Comparison of ENCODE assay signal across 8 cellular contexts in genomic region chr17:78779271-78779600, GRCh38. TPM values are rescaled to one million over a fixed set of nuclear protein-coding genes. Genes with fewer than 3 reads are reported as not detected.
A peak's percentile ranks its signal among the peaks of the same experiment; 100 is the strongest.
DNase-seq lines count a peak whose midpoint lies in the region; ATAC-seq and TF ChIP-seq lines count a peak whose summit lies in the region.
"Not testable (repeated sequence)": the region's sequence is repeated elsewhere in the genome, so short reads cannot be mapped to it uniquely, and the experiment has no call there.

No MANE protein-coding gene starts in this region.

- not testable (repeated sequence) for ATAC-seq in gastrocnemius medialis

- in situ Hi-C loops in gastrocnemius medialis (cut with MboI; ENCODE audit: low sequenced_read_pairs in 4 of 4) = not testable (repeated sequence)

- TF ChIP-seq CTCF in GM06990 (IDR thresholded peaks at IDR 0.05; ENCODE audit: insufficient read depth, low read length, poor library complexity, severe bottlenecking); WERI-Rb-1 (IDR thresholded peaks at IDR 0.05; ENCODE audit: low read depth, low read length); endothelial cell (IDR thresholded peaks at IDR 0.05; ENCODE audit: unreplicated experiment); gastrocnemius medialis (IDR thresholded peaks at IDR 0.05 in 4 of 5, conservative IDR thresholded peaks at IDR 0.05 in 1 of 5); vagina (IDR thresholded peaks at IDR 0.05): not testable (repeated sequence)

- H3K4me1 ChIP-seq in mononuclear cell (ENCODE audit: insufficient read depth, low read length) = peaks cover 81% of the 10 kb centered on the region
- peaks cover 38 to 40% of the 10 kb centered on the region in 2 donors for H3K4me1 ChIP-seq in gastrocnemius medialis
- H3K4me1 ChIP-seq in vagina = peaks cover 43% of the 10 kb centered on the region

- not testable (repeated sequence) for H3K36me3 Mint-ChIP-seq in activated naive CD8-positive, alpha-beta T cell; endothelial cell (ENCODE audit: low read depth, unreplicated experiment)

- H3K4me3 Mint-ChIP-seq in activated naive CD8-positive, alpha-beta T cell = peak overlapping the region; percentile 96
- not testable (repeated sequence) for H3K4me3 Mint-ChIP-seq in endothelial cell (ENCODE audit: unreplicated experiment)

- H3K27me3 Mint-ChIP-seq in activated naive CD8-positive, alpha-beta T cell = not testable (repeated sequence)
- H3K27me3 Mint-ChIP-seq in endothelial cell (ENCODE audit: unreplicated experiment) = peaks cover 11% of the 10 kb centered on the region

- not testable (repeated sequence) for H3K9me3 Mint-ChIP-seq in activated naive CD8-positive, alpha-beta T cell (ENCODE audit: low read depth); endothelial cell (ENCODE audit: unreplicated experiment)

- peaks cover 62% of the 10 kb centered on the region for H3K4me1 Mint-ChIP-seq in activated naive CD8-positive, alpha-beta T cell (ENCODE audit: low read depth)
- peaks cover 30% of the 10 kb centered on the region for H3K4me1 Mint-ChIP-seq in endothelial cell (ENCODE audit: unreplicated experiment)

- H3K4me3 ChIP-seq in GM06990 (replicated peaks; ENCODE audit: low read depth, low read length) = peak overlapping the region; percentile 94
- peak overlapping the region; percentile 85; the same call in 1 of the 2 replicates for H3K4me3 ChIP-seq in WERI-Rb-1 (ENCODE audit: low read depth, low read length)
- H3K4me3 ChIP-seq in mononuclear cell (ENCODE audit: low read length) = peak overlapping the region; percentile 96
- H3K4me3 ChIP-seq in gastrocnemius medialis, vagina: not testable (repeated sequence)

- H3K36me3 ChIP-seq in GM06990 (ENCODE audit: control insufficient read depth, insufficient read depth, low read length); gastrocnemius medialis; vagina: not testable (repeated sequence)
- peaks cover 13% of the 10 kb centered on the region for H3K36me3 ChIP-seq in WERI-Rb-1

- peak overlapping the region; percentile 99 for H3K27ac Mint-ChIP-seq in activated naive CD8-positive, alpha-beta T cell
- peak overlapping the region; percentile 64 for H3K27ac Mint-ChIP-seq in endothelial cell (ENCODE audit: unreplicated experiment)

- DNase-seq in GM06990 (ENCODE audit: extremely low read depth, insufficient read length); WERI-Rb-1; endothelial cell (ENCODE audit: low spot score); gastrocnemius medialis; vagina (ENCODE audit: extremely low spot score in 2 of 2): not testable (repeated sequence)
- peak; percentile 13 to 28 for DNase-seq in NOMO-1 (lab: John Stamatoyannopoulos, UW; ENCODE audit: unreplicated experiment in 2 of 2)

- intact Hi-C loops in gastrocnemius medialis (cut with DNase I; ENCODE audit: low total_unique reads); vagina (cut with DNase I): not testable (repeated sequence)

- H3K27me3 ChIP-seq in GM06990 (replicated peaks; ENCODE audit: control insufficient read depth, insufficient read depth, low read length); WERI-Rb-1 (ENCODE audit: insufficient read depth, low read depth, severe bottlenecking); mononuclear cell (ENCODE audit: insufficient read depth, low read length); gastrocnemius medialis; vagina: not testable (repeated sequence)

- H3K27ac ChIP-seq in WERI-Rb-1 (peak overlapping the region; percentile 75), gastrocnemius medialis (peak overlapping the region; percentile 82 to 99 (median 90)), vagina (peak overlapping the region; percentile 95)

- H3K9me3 ChIP-seq in WERI-Rb-1 (ENCODE audit: severe bottlenecking); mononuclear cell (ENCODE audit: low read depth, low read length); gastrocnemius medialis; vagina: not testable (repeated sequence)

- TF ChIP-seq POLR2A in gastrocnemius medialis (IDR thresholded peaks at IDR 0.05); vagina (IDR thresholded peaks at IDR 0.05): not testable (repeated sequence)

RNA-seq across cellular contexts. Expression of gene CYTH1, which starts 2.8 kb away (rescaled TPM):
- total RNA-seq in endothelial cell (ENCODE audit: unreplicated experiment) (73.3 TPM), mononuclear cell (273 TPM), gastrocnemius medialis (10 to 100 TPM; 24.7 to 43.7 (median 32.4) TPM), vagina (62.9 TPM)
